Comparison of ENCODE assay signal across 36 cellular contexts in the genomic region with DNA sequence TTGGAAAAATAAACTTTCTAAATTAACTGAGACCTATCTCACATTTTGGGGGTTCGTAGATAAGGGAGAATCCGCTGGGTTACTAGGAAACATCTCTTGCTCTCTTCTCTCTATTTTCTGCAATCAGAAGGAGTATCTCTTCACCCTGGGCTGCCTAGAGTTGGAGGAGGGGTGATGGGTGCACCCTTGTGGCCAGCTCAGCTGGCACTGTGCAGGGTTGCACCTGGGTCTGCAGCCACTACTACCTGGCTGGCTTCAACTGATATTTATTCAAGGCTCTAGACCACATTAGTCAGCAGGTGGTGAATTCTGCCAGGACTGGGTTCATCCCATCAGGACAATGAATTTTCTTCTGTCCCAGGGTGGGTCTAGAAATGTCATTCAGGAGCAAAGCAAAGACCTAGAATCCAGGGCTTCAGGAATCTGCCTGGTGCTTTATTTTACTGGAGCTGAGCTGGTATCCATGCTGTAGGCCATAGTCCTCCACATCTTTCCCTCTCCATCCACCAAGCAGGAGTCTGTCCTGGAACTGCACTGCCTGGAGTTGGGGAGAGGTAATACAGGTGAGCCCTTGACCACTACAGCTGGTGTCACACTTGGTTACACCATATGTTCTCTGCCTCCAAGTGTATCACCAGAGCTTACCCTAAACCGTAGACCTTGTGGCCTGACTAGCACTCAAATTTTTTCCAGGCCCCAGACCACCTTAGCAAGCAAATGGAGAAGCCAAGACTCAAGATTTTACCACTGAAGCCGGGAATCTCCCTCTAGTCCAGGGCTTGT. TPM values are rescaled to one million over a fixed set of nuclear protein-coding genes. Genes with fewer than 3 reads are reported as not detected.
"Had no signal": no experiment of that assay in that cellular context is flagged by ENCODE, and none has a peak within 500 bp of the region (broad histone marks: within the 10 kb centered on the region; RNA-seq: fewer than 3 reads in every experiment).

No MANE protein-coding gene starts in this region.

- ATAC-seq: heart right ventricle; left cardiac atrium; left lung; mucosa of descending colon; stimulated activated naive B cell treated with anti-CD40 and anti-IgM and Interleukin-4, amounts not matched to agents 10 μg/mL and 1 μg/mL and 100 μg/mL, for 72 hours; stimulated activated naive CD8-positive, alpha-beta T cell treated with anti-CD3 and anti-CD28 coated beads, Interleukin-15, amount 100 ng/mL, for 72 hours had no signal

- H3K9ac ChIP-seq: neural progenitor cell had no signal

- H3K9me3 Mint-ChIP-seq: nephron, neural progenitor cell had no signal

- FAIRE-seq: endothelial cell of umbilical vein, islet of Langerhans had no signal

- DNase-seq: dermis blood vessel endothelial cell; effector memory CD4-positive, alpha-beta T cell; foreskin melanocyte; glutamatergic neuron; heart right ventricle; hippocampal formation; left cardiac atrium; left lung; mesenchymal stem cell; mucosa of descending colon; naive B cell; sigmoid colon; stimulated activated CD4-positive, alpha-beta T cell treated with anti-CD3 and anti-CD28 coated beads, Interleukin-2, amount 100 ng/mL, for 24 hours; stimulated activated CD4-positive, alpha-beta T cell treated with anti-CD3 and anti-CD28 coated beads, Interleukin-4, amount 100 ng/mL, for 24 hours; stimulated activated naive B cell treated with anti-CD40 and anti-IgM and Interleukin-4, amounts not matched to agents 10 μg/mL and 1 μg/mL and 100 μg/mL, for 72 hours; stimulated activated naive CD8-positive, alpha-beta T cell treated with anti-CD3 and anti-CD28 coated beads, Interleukin-15, amount 100 ng/mL, for 72 hours; trophoblast cell had no signal

- H3K9me3 ChIP-seq: esophagus muscularis mucosa, prostate gland, right atrium auricular region, sigmoid colon, suprapubic skin had no signal

- H3K27me3 Mint-ChIP-seq: naive B cell; stimulated activated naive B cell treated with anti-CD40 and anti-IgM and Interleukin-4, amounts not matched to agents 10 μg/mL and 1 μg/mL and 100 μg/mL, for 72 hours had no signal

- H3K4me2 ChIP-seq: neural progenitor cell had no signal

- H3K36me3 Mint-ChIP-seq: mesothelial cell of epicardium; naive B cell; neural progenitor cell; stimulated activated naive B cell treated with anti-CD40 and anti-IgM and Interleukin-4, amounts not matched to agents 10 μg/mL and 1 μg/mL and 100 μg/mL, for 72 hours had no signal

- H3K4me1 Mint-ChIP-seq: mesothelial cell of epicardium; naive B cell; nephron; neural progenitor cell; stimulated activated naive B cell treated with anti-CD40 and anti-IgM and Interleukin-4, amounts not matched to agents 10 μg/mL and 1 μg/mL and 100 μg/mL, for 72 hours had no signal

- H3K4me1 ChIP-seq: esophagus muscularis mucosa, heart right ventricle, left lung, neural progenitor cell, prostate gland, right atrium auricular region, sigmoid colon, suprapubic skin had no signal

- H3K27ac ChIP-seq: coronary artery, esophagus muscularis mucosa, heart right ventricle, left lung, neural progenitor cell, prostate gland, right atrium auricular region, sigmoid colon, suprapubic skin had no signal

- H3K27me3 ChIP-seq: esophagus muscularis mucosa, heart right ventricle, left lung, neural progenitor cell, right atrium auricular region, sigmoid colon, suprapubic skin had no signal

- H3K36me3 ChIP-seq: esophagus muscularis mucosa, heart right ventricle, left lung, neural progenitor cell, prostate gland, right atrium auricular region, sigmoid colon, suprapubic skin had no signal

- H3K4me3 ChIP-seq: coronary artery, esophagus muscularis mucosa, heart right ventricle, left lung, mucosa of descending colon, neural progenitor cell, prostate gland, right atrium auricular region, sigmoid colon, suprapubic skin had no signal

- H2AFZ ChIP-seq: neural progenitor cell had no signal

- H3K4me3 Mint-ChIP-seq: mesothelial cell of epicardium; naive B cell; nephron; neural progenitor cell; stimulated activated naive B cell treated with anti-CD40 and anti-IgM and Interleukin-4, amounts not matched to agents 10 μg/mL and 1 μg/mL and 100 μg/mL, for 72 hours; stimulated activated naive CD8-positive, alpha-beta T cell treated with anti-CD3 and anti-CD28 coated beads, Interleukin-15, amount 100 ng/mL, for 72 hours had no signal

- H3K27ac Mint-ChIP-seq: mesothelial cell of epicardium; naive B cell; nephron; stimulated activated naive B cell treated with anti-CD40 and anti-IgM and Interleukin-4, amounts not matched to agents 10 μg/mL and 1 μg/mL and 100 μg/mL, for 72 hours; stimulated activated naive CD8-positive, alpha-beta T cell treated with anti-CD3 and anti-CD28 coated beads, Interleukin-15, amount 100 ng/mL, for 72 hours had no signal

RNA-seq across cellular contexts. Expression of a gene that starts 14.0 kb away (rescaled TPM):
- total RNA-seq: dermis blood vessel endothelial cell, endothelial cell of umbilical vein, epithelial cell of proximal tubule, esophagus muscularis mucosa, fibroblast of lung, heart right ventricle, kidney epithelial cell, left cardiac atrium, left lung, lower leg skin, lung microvascular endothelial cell, mesothelial cell of epicardium, mucosa of descending colon, osteoblast, right atrium auricular region, sigmoid colon, skeletal muscle tissue, suprapubic skin, urinary bladder had no signal
- polyA plus RNA-seq: endothelial cell of umbilical vein, fibroblast of lung, heart right ventricle, sigmoid colon, thymus, urinary bladder had no signal

RNA-seq across cellular contexts. Expression of a gene that starts 22.8 kb away (rescaled TPM):
- total RNA-seq: dermis blood vessel endothelial cell, endothelial cell of umbilical vein, epithelial cell of proximal tubule, esophagus muscularis mucosa, fibroblast of lung, heart right ventricle, kidney epithelial cell, left cardiac atrium, left lung, lower leg skin, lung microvascular endothelial cell, mesothelial cell of epicardium, mucosa of descending colon, osteoblast, prostate gland, right atrium auricular region, sigmoid colon, skeletal muscle tissue, suprapubic skin, urinary bladder had no signal
- polyA plus RNA-seq: endothelial cell of umbilical vein, fibroblast of lung, heart right ventricle, sigmoid colon, thymus, urinary bladder had no signal
